24 cellular contexts compared by ENCODE assay signal in the genomic region with DNA sequence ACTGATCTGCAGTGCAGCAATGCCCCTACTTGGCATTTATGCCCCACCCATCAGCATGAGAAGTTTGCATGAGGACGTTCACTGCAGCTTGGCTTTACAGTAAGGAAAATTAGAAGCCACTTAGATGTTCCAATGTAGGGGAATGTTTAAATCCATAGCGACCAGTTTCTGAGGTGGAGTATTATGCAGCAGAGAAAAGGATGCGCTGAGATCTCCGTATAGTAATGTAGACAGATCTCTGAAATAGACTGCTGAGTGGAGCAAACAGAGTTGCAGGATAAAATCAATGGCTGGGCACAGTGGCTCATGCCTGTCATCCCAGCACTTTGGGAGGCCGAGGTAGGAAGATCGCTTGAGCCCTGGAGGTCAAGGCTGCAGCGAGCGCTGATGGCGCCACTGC. TPM values are rescaled to one million over a fixed set of nuclear protein-coding genes. Genes with fewer than 3 reads are reported as not detected.
DNase-seq lines count a peak whose midpoint lies in the region; ATAC-seq and TF ChIP-seq lines count a peak whose summit lies in the region.
"Had no signal": no experiment of that assay in that cellular context is flagged by ENCODE, and none has a peak within 500 bp of the region (broad histone marks: within the 10 kb centered on the region; RNA-seq: fewer than 3 reads in every experiment).

No MANE protein-coding gene starts in this region.

- H3K4me1 Mint-ChIP-seq in stimulated activated naive CD8-positive, alpha-beta T cell treated with anti-CD3 and anti-CD28 coated beads, Interleukin-15, Interleukin-2, amounts not matched to agents 100 ng/mL and 50 ng/mL, for 24 hours (ENCODE audit: low read depth), result no peaks in the 10 kb centered on the region
- peaks cover 20% of the 10 kb centered on the region for H3K4me1 Mint-ChIP-seq in neural progenitor cell

- peak overlapping the region; percentile 49 for H2AK5ac ChIP-seq in mesenchymal stem cell (ENCODE audit: low read length, severe bottlenecking)

- peaks cover 12% of the 10 kb centered on the region for H3F3A ChIP-seq in neural progenitor cell (ENCODE audit: low read depth)

- H4K91ac ChIP-seq in mesenchymal stem cell (ENCODE audit: low read length), result no peak overlapping the region

- H3K4me3 Mint-ChIP-seq in stimulated activated naive CD8-positive, alpha-beta T cell treated with anti-CD3 and anti-CD28 coated beads, Interleukin-15, Interleukin-2, amounts not matched to agents 100 ng/mL and 50 ng/mL, for 24 hours, result no peak overlapping the region
- H3K4me3 Mint-ChIP-seq in neural progenitor cell, result no peak overlapping the region
- H3K4me3 Mint-ChIP-seq: CD4-positive, alpha-beta T cell; T-helper 1 cell treated with Interleukin-12 subunit alpha and Interleukin-12 subunit beta and Interleukin-4 antibody, amounts not matched to agents 30 μg/mL and 1 μg/mL, for 36 hours had no signal

- no peak for DNase-seq in stimulated activated naive CD8-positive, alpha-beta T cell treated with anti-CD3 and anti-CD28 coated beads, Interleukin-15, Interleukin-2, amounts not matched to agents 100 U/mL and 50 U/mL, for 24 hours
- DNase-seq in mesenchymal stem cell (no peak), neural progenitor cell (ENCODE audit: low spot score) (no peak)
- DNase-seq: 8988T; AML-193; CD4-positive, alpha-beta T cell; COR-L47; GM23248; HCEC 1CT; NCI-H1092; NCI-H1417 treated with DMSO at 0.1 percent for 48 hours; NCI-H1694 treated with DMSO at 0.1 percent for 48 hours; NCI-H2081; NCI-H2227 treated with DMSO at 0.1 percent for 48 hours; NCI-H526 treated with DMSO at 0.1 percent for 48 hours; SK-N-SH; SW 1271 had no signal

- H3K9me3 ChIP-seq in mesenchymal stem cell (ENCODE audit: control insufficient read depth, low read length), result no peaks in the 10 kb centered on the region
- H3K9me3 ChIP-seq in neural progenitor cell (ENCODE audit: low read depth), result no peaks in the 10 kb centered on the region
- H3K9me3 ChIP-seq: BLaER1 treated with 17β-estradiol and CSF1 and Interleukin-3, amounts not matched to agents 10 nM and 100 nM; SK-N-SH had no signal

- H2AFZ ChIP-seq in mesenchymal stem cell (ENCODE audit: low read depth, low read length) (no peak overlapping the region), neural progenitor cell (replicated peaks) (no peak overlapping the region)
- H2AFZ ChIP-seq: GM23248 had no signal

- H3K4me2 ChIP-seq in mesenchymal stem cell (ENCODE audit: low read length, poor library complexity, severe bottlenecking) (no peak overlapping the region), neural progenitor cell (no peak overlapping the region)
- H3K4me2 ChIP-seq: KMS-11, SK-N-SH had no signal

- 85% methylated on average over 9 of the region's 9 CpGs for WGBS in mesenchymal stem cell

- H3K9me3 Mint-ChIP-seq in stimulated activated naive CD8-positive, alpha-beta T cell treated with anti-CD3 and anti-CD28 coated beads, Interleukin-15, Interleukin-2, amounts not matched to agents 100 ng/mL and 50 ng/mL, for 24 hours, result no peaks in the 10 kb centered on the region
- no peaks in the 10 kb centered on the region for H3K9me3 Mint-ChIP-seq in neural progenitor cell
- H3K9me3 Mint-ChIP-seq: CD4-positive, alpha-beta T cell; T-helper 1 cell treated with Interleukin-12 subunit alpha and Interleukin-12 subunit beta and Interleukin-4 antibody, amounts not matched to agents 30 μg/mL and 1 μg/mL, for 36 hours had no signal

- no peaks in the 10 kb centered on the region for H3K27me3 ChIP-seq in mesenchymal stem cell (ENCODE audit: control insufficient read depth in 1 of 2, insufficient read depth in 1 of 2, low read length in 2 of 2)
- no peaks in the 10 kb centered on the region for H3K27me3 ChIP-seq in neural progenitor cell
- H3K27me3 ChIP-seq: BLaER1 treated with 17β-estradiol and CSF1 and Interleukin-3, amounts not matched to agents 10 nM and 100 nM had no signal

- no peaks in the 10 kb centered on the region for H3K27me3 Mint-ChIP-seq in stimulated activated naive CD8-positive, alpha-beta T cell treated with anti-CD3 and anti-CD28 coated beads, Interleukin-15, Interleukin-2, amounts not matched to agents 100 ng/mL and 50 ng/mL, for 24 hours
- peaks cover 5% of the 10 kb centered on the region for H3K27me3 Mint-ChIP-seq in neural progenitor cell (ENCODE audit: insufficient read depth, low read depth)
- H3K27me3 Mint-ChIP-seq: CD4-positive, alpha-beta T cell had no signal

- peaks cover 26% of the 10 kb centered on the region for H3K79me1 ChIP-seq in mesenchymal stem cell (replicated peaks; ENCODE audit: low read length, poor library complexity, severe bottlenecking)

- H2BK5ac ChIP-seq in mesenchymal stem cell (ENCODE audit: low read depth, low read length, poor library complexity, severe bottlenecking), result no peak overlapping the region

- no peaks in the 10 kb centered on the region for H4K20me1 ChIP-seq in neural progenitor cell (ENCODE audit: low read depth)

- TF ChIP-seq CTCF in VCaP (conservative IDR thresholded peaks at IDR 0.05) (no peak), neural progenitor cell (IDR thresholded peaks at IDR 0.05) (no peak)

- no peak overlapping the region for H3K18ac ChIP-seq in mesenchymal stem cell (ENCODE audit: low read depth in 1 of 2, low read length in 2 of 2)

- H3K14ac ChIP-seq in mesenchymal stem cell (ENCODE audit: low read length in 2 of 2), result peak overlapping the region in 1 of 2 experiments; percentile 84

- no peak for ATAC-seq in stimulated activated naive CD8-positive, alpha-beta T cell treated with anti-CD3 and anti-CD28 coated beads, Interleukin-15, Interleukin-2, amounts not matched to agents 100 U/mL and 50 U/mL, for 24 hours
- ATAC-seq in HG03520 (IDR thresholded peaks at IDR 0.05; ENCODE audit: unreplicated experiment), result no peak

- no peak overlapping the region for H2BK120ac ChIP-seq in mesenchymal stem cell (ENCODE audit: low read depth, low read length)

- H3K36me3 ChIP-seq in mesenchymal stem cell (ENCODE audit: control insufficient read depth in 1 of 2, insufficient read depth in 2 of 2, low read depth in 1 of 2, low read length in 2 of 2) (peaks cover 21 to 37% of the 10 kb centered on the region in 2 experiments), neural progenitor cell (no peaks in the 10 kb centered on the region)

- H3K4me3 ChIP-seq in mesenchymal stem cell (ENCODE audit: insufficient read depth in 1 of 2, low read depth in 1 of 2, low read length in 2 of 2) (no peak overlapping the region), neural progenitor cell (no peak overlapping the region)
- H3K4me3 ChIP-seq: BLaER1 treated with 17β-estradiol and CSF1 and Interleukin-3, amounts not matched to agents 10 nM and 100 nM; GM23248 had no signal

- peak overlapping the region in 1 of 2 experiments; percentile 41 for H3K4ac ChIP-seq in mesenchymal stem cell (ENCODE audit: low read depth in 1 of 2, low read length in 2 of 2)

- H3K4me1 ChIP-seq in mesenchymal stem cell (ENCODE audit: control insufficient read depth, insufficient read depth, low read depth, low read length) (peaks cover 2% of the 10 kb centered on the region), neural progenitor cell (peaks cover 4% of the 10 kb centered on the region)

- H3K23ac ChIP-seq in mesenchymal stem cell (ENCODE audit: low read length in 2 of 2), result no peak overlapping the region

- peaks cover 18% of the 10 kb centered on the region for H3K36me3 Mint-ChIP-seq in stimulated activated naive CD8-positive, alpha-beta T cell treated with anti-CD3 and anti-CD28 coated beads, Interleukin-15, Interleukin-2, amounts not matched to agents 100 ng/mL and 50 ng/mL, for 24 hours (ENCODE audit: low read depth)
- H3K36me3 Mint-ChIP-seq in neural progenitor cell, result peaks cover under 1% of the 10 kb centered on the region

- H3K27ac ChIP-seq in VCaP, result peak overlapping the region; percentile 33
- H3K27ac ChIP-seq in mesenchymal stem cell (ENCODE audit: low read length, poor library complexity, severe bottlenecking), result no peak overlapping the region
- H3K27ac ChIP-seq in neural progenitor cell, result no peak overlapping the region
- H3K27ac ChIP-seq: BLaER1 treated with 17β-estradiol and CSF1 and Interleukin-3, amounts not matched to agents 10 nM and 100 nM; GM23248; KMS-11 had no signal

- no peaks in the 10 kb centered on the region for H3K79me2 ChIP-seq in neural progenitor cell (ENCODE audit: low read depth)

- no peak overlapping the region for H2BK15ac ChIP-seq in mesenchymal stem cell (ENCODE audit: low read depth, poor library complexity, severe bottlenecking)

- H2BK12ac ChIP-seq in mesenchymal stem cell (ENCODE audit: low read length in 2 of 2), result peak overlapping the region in 1 of 2 experiments; percentile 63

- H4K8ac ChIP-seq in mesenchymal stem cell (ENCODE audit: low read length), result no peak overlapping the region

- no peak overlapping the region for H3K9ac ChIP-seq in mesenchymal stem cell (ENCODE audit: low read length)
- no peak overlapping the region for H3K9ac ChIP-seq in neural progenitor cell
- H3K9ac ChIP-seq: GM23248, KMS-11, SK-N-SH had no signal

- peak overlapping the region; percentile 49 for H3K27ac Mint-ChIP-seq in stimulated activated naive CD8-positive, alpha-beta T cell treated with anti-CD3 and anti-CD28 coated beads, Interleukin-15, Interleukin-2, amounts not matched to agents 100 ng/mL and 50 ng/mL, for 24 hours
- no peak overlapping the region for H3K27ac Mint-ChIP-seq in neural progenitor cell
- H3K27ac Mint-ChIP-seq: CD4-positive, alpha-beta T cell; T-helper 1 cell treated with Interleukin-12 subunit alpha and Interleukin-12 subunit beta and Interleukin-4 antibody, amounts not matched to agents 30 μg/mL and 1 μg/mL, for 36 hours had no signal

RNA-seq across cellular contexts. Expression of gene PGPEP1, which starts 10.1 kb away (rescaled TPM):
- polyA plus RNA-seq in mesenchymal stem cell (2013, experiment 1 of 2), result 69.3 TPM
- polyA plus RNA-seq in mesenchymal stem cell (2013, experiment 2 of 2), result 64.4 TPM
- 2.1 and 5.7 TPM in 2 replicates for total RNA-seq in neural progenitor cell (ENCODE audit: low replicate concordance)

RNA-seq across cellular contexts. Expression of gene LSM4, which starts 27.6 kb away (rescaled TPM):
- 97.6 TPM for polyA plus RNA-seq in mesenchymal stem cell (2013, experiment 1 of 2)
- 98.6 TPM for polyA plus RNA-seq in mesenchymal stem cell (2013, experiment 2 of 2)
- 440 and 768 TPM in 2 replicates for total RNA-seq in neural progenitor cell (ENCODE audit: low replicate concordance)

RNA-seq across cellular contexts. Expression of gene GDF15, which starts 35.5 kb away (rescaled TPM):
- 355 TPM for polyA plus RNA-seq in mesenchymal stem cell (2013, experiment 1 of 2)
- 348 TPM for polyA plus RNA-seq in mesenchymal stem cell (2013, experiment 2 of 2)
- total RNA-seq in neural progenitor cell (ENCODE audit: low replicate concordance), result 0.19 and 2.5 TPM in 2 replicates
- total RNA-seq: CD4-positive, alpha-beta T cell had no signal

RNA-seq across cellular contexts. Expression of gene LRRC25, which starts 46.9 kb away (rescaled TPM):
- polyA plus RNA-seq in mesenchymal stem cell (2013, experiment 1 of 2), result 1.0 TPM
- polyA plus RNA-seq in mesenchymal stem cell (2013, experiment 2 of 2), result 1.1 TPM
- 0.03 TPM in 1 of 2 replicates, not detected in the other for total RNA-seq in neural progenitor cell (ENCODE audit: low replicate concordance)
- total RNA-seq: GM23248, NCI-H460 had no signal
- polyA plus RNA-seq: GM23248, SK-N-SH had no signal
